Comparison of ENCODE assay signal across 12 cellular contexts in the genomic region with DNA sequence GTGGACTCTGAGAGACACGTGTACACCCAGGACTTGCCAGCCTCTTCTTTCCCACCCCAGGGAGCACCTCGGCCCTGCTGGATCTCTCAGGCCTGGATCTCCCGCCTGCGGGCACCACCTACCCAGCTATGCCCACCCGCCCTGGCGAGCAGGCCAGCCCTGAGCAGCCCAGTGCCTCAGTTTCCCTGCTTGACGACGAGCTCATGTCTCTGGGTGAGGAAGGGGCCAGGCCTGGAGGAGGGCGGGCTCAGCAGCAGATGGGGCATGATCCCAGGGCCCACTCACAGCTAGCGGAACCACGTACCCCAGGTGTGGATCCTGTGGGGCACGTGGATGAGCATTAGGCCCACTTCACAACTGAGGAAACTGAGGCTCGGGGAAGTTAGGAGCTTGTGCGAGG. TPM values are rescaled to one million over a fixed set of nuclear protein-coding genes. Genes with fewer than 3 reads are reported as not detected.
DNase-seq lines count a peak whose midpoint lies in the region; ATAC-seq, FAIRE-seq and TF ChIP-seq lines count a peak whose summit lies in the region.
"Had no signal": no experiment of that assay in that cellular context is flagged by ENCODE, and none has a peak within 500 bp of the region (broad histone marks: within the 10 kb centered on the region; RNA-seq: fewer than 3 reads in every experiment).

No MANE protein-coding gene starts in this region.

- peak overlapping the region; percentile 67 for H3K4me3 Mint-ChIP-seq in activated T-helper 17 cell treated with anti-CD3 and anti-CD28 coated beads, Interleukin-2, amount 50 U/mL, for 72 hours

- H3K4me1 ChIP-seq in KMS-11 (ENCODE audit: low read depth, poor library complexity, severe bottlenecking) (peaks cover 45% of the 10 kb centered on the region), lower lobe of right lung (peaks cover 41% of the 10 kb centered on the region), stomach smooth muscle (ENCODE audit: control insufficient read depth, insufficient read depth, low read length) (peaks cover 47% of the 10 kb centered on the region)

- H3K27ac ChIP-seq in KMS-11 (no peak overlapping the region), lower lobe of right lung (peak overlapping the region; percentile 62), stomach smooth muscle (ENCODE audit: low read length) (peak overlapping the region; percentile 92)

- H4K20me1 ChIP-seq in KMS-11 (ENCODE audit: insufficient read depth) = no peaks in the 10 kb centered on the region

- no peak for DNase-seq in lower lobe of right lung
- no peak for DNase-seq in retina
- DNase-seq in GM19239 (ENCODE audit: insufficient read length, low spot score) = no peak
- no peak for DNase-seq in NCI-H2081 treated with DMSO at 0.1 percent for 48 hours (lab: John Stamatoyannopoulos, UW)
- DNase-seq: activated effector memory CD4-positive, alpha-beta T cell treated with Interleukin-2 at 50 U/mL for 16 hours; NCI-H2227 treated with DMSO at 0.1 percent for 48 hours had no signal

- H3K27ac Mint-ChIP-seq in activated T-helper 17 cell treated with anti-CD3 and anti-CD28 coated beads, Interleukin-2, amount 50 U/mL, for 72 hours = peak overlapping the region; percentile 91

- H3K27me3 ChIP-seq in KMS-11 (ENCODE audit: insufficient read depth, low read depth) (no peaks in the 10 kb centered on the region), lower lobe of right lung (ENCODE audit: low read depth) (no peaks in the 10 kb centered on the region), stomach smooth muscle (ENCODE audit: control insufficient read depth in 1 of 2, insufficient read depth in 2 of 2, low read length in 2 of 2) (no peaks in the 10 kb centered on the region)

- no peak overlapping the region for H2AFZ ChIP-seq in KMS-11 (ENCODE audit: low read depth)

- no peaks in the 10 kb centered on the region for H3K9me3 Mint-ChIP-seq in activated T-helper 17 cell treated with anti-CD3 and anti-CD28 coated beads, Interleukin-2, amount 50 U/mL, for 72 hours

- peaks cover 41% of the 10 kb centered on the region for H3K36me3 Mint-ChIP-seq in activated T-helper 17 cell treated with anti-CD3 and anti-CD28 coated beads, Interleukin-2, amount 50 U/mL, for 72 hours (ENCODE audit: low read depth)

- H3K36me3 ChIP-seq in KMS-11 (ENCODE audit: insufficient read depth) (no peaks in the 10 kb centered on the region), lower lobe of right lung (peaks cover 68% of the 10 kb centered on the region), stomach smooth muscle (ENCODE audit: control insufficient read depth in 2 of 2, insufficient read depth in 2 of 2, low read length in 2 of 2) (peaks cover 12 to 14% of the 10 kb centered on the region in 2 donors)

- H3K9ac ChIP-seq in KMS-11 (no peak overlapping the region), stomach smooth muscle (ENCODE audit: low read length in 2 of 2) (peak overlapping the region; percentile 36 to 71)

- no peaks in the 10 kb centered on the region for H3K79me2 ChIP-seq in KMS-11 (ENCODE audit: insufficient read depth, low read depth)

- H3K9me3 ChIP-seq in lower lobe of right lung (no peaks in the 10 kb centered on the region), stomach smooth muscle (ENCODE audit: control insufficient read depth in 2 of 2, low read length in 2 of 2) (no peaks in the 10 kb centered on the region)

- no peaks in the 10 kb centered on the region for H3K27me3 Mint-ChIP-seq in activated T-helper 17 cell treated with anti-CD3 and anti-CD28 coated beads, Interleukin-2, amount 50 U/mL, for 72 hours

- no peak for TF ChIP-seq CTCF in KMS-11 (conservative IDR thresholded peaks at IDR 0.05; ENCODE audit: low read depth, low read length)
- TF ChIP-seq CTCF in lower lobe of right lung (IDR thresholded peaks at IDR 0.05) = no peak

- no peak for FAIRE-seq in GM19239 (lab: Jason Lieb, UNC)
- FAIRE-seq: D721Med had no signal

- H3K4me1 Mint-ChIP-seq in activated T-helper 17 cell treated with anti-CD3 and anti-CD28 coated beads, Interleukin-2, amount 50 U/mL, for 72 hours = peaks cover 21% of the 10 kb centered on the region

- intact Hi-C loops in lower lobe of right lung (cut with DNase I) = no loop called here

- no peak for ATAC-seq in activated T-helper 17 cell treated with anti-CD3 and anti-CD28 coated beads, Interleukin-2, amount 50 U/mL, for 72 hours (replicated peaks)
- no peak for ATAC-seq in lower lobe of right lung

- peak overlapping the region; percentile 39; the same call in 1 of the 2 replicates for H3K4me2 ChIP-seq in KMS-11

- no peak overlapping the region for H3K4me3 ChIP-seq in KMS-11 (IDR thresholded peaks at IDR 0.05; ENCODE audit: insufficient read depth, low read depth, low read length)
- H3K4me3 ChIP-seq in lower lobe of right lung = no peak overlapping the region
- no peak overlapping the region for H3K4me3 ChIP-seq in stomach smooth muscle (ENCODE audit: low read length in 2 of 2)

RNA-seq across cellular contexts. Expression of gene SH3BP1, which starts 13.7 kb away (rescaled TPM):
- 100 to 1,000 TPM; 118 to 132 TPM for total RNA-seq in activated T-helper 17 cell treated with anti-CD3 and anti-CD28 coated beads, Interleukin-2, amount 50 U/mL, for 72 hours
- total RNA-seq in lower lobe of right lung = 34.8 TPM

RNA-seq across cellular contexts. Expression of gene GGA1, which starts 17.1 kb away (rescaled TPM):
- total RNA-seq in activated T-helper 17 cell treated with anti-CD3 and anti-CD28 coated beads, Interleukin-2, amount 50 U/mL, for 72 hours = 10 to 100 TPM; 69.3 to 79.8 TPM
- total RNA-seq in lower lobe of right lung = 64.8 TPM

RNA-seq across cellular contexts. Expression of gene PDXP, which starts 32.8 kb away (rescaled TPM):
- 10 to 100 TPM; 38.0 to 43.2 TPM for total RNA-seq in activated T-helper 17 cell treated with anti-CD3 and anti-CD28 coated beads, Interleukin-2, amount 50 U/mL, for 72 hours
- total RNA-seq in lower lobe of right lung = 3.9 TPM

RNA-seq across cellular contexts. Expression of gene LGALS2, which starts 45.9 kb away (rescaled TPM):
- total RNA-seq in activated T-helper 17 cell treated with anti-CD3 and anti-CD28 coated beads, Interleukin-2, amount 50 U/mL, for 72 hours = not detected
- total RNA-seq in lower lobe of right lung = 1.9 TPM
- total RNA-seq: LHCN-M2, pulmonary artery endothelial cell had no signal

RNA-seq across cellular contexts. Expression of gene LGALS1, which starts 49.7 kb away (rescaled TPM):
- 1,000 to 10,000 TPM; 1,410 to 2,076 TPM for total RNA-seq in activated T-helper 17 cell treated with anti-CD3 and anti-CD28 coated beads, Interleukin-2, amount 50 U/mL, for 72 hours
- 425 TPM for total RNA-seq in lower lobe of right lung
